In genomic region chr17:79831367-79832210, GRCh38 we compare ENCODE assay signal across 9 cellular contexts. TPM values are rescaled to one million over a fixed set of nuclear protein-coding genes. Genes with fewer than 3 reads are reported as not detected.
A peak's percentile ranks its signal among the peaks of the same experiment; 100 is the strongest.
DNase-seq lines count a peak whose midpoint lies in the region; ATAC-seq and TF ChIP-seq lines count a peak whose summit lies in the region.
"Had no signal": no experiment of that assay in that cellular context is flagged by ENCODE, and none has a peak within 500 bp of the region (broad histone marks: within the 10 kb centered on the region; RNA-seq: fewer than 3 reads in every experiment).

No MANE protein-coding gene starts in this region.

- H3K27ac ChIP-seq in BLaER1: peak overlapping the region; percentile 80
- H3K27ac ChIP-seq in neural progenitor cell: no peak overlapping the region

- H3K4me1 Mint-ChIP-seq in neural progenitor cell: peaks cover 55% of the 10 kb centered on the region

- peaks cover 7% of the 10 kb centered on the region for H3K36me3 Mint-ChIP-seq in neural progenitor cell

- no peak overlapping the region for H3K27ac Mint-ChIP-seq in neural progenitor cell

- H3K27me3 ChIP-seq in BLaER1: no peaks in the 10 kb centered on the region
- peaks cover 100% of the 10 kb centered on the region for H3K27me3 ChIP-seq in neural progenitor cell

- H3K4me3 Mint-ChIP-seq in neural progenitor cell: peak overlapping the region; percentile 78

- DNase-seq in SW480 (ENCODE audit: low spot score): peak; percentile 51
- DNase-seq in Right ventricle myocardium superior: peak; percentile 85
- DNase-seq in neural progenitor cell (ENCODE audit: low spot score): peak; percentile 69
- no peak for DNase-seq in amniotic stem cell (lab: John Stamatoyannopoulos, UW)
- no peak for DNase-seq in NCI-H524 treated with DMSO at 0.1 percent for 48 hours (lab: John Stamatoyannopoulos, UW)
- no peak for DNase-seq in T-helper 1 cell
- DNase-seq: activated gamma-delta T cell had no signal

- H3K9ac ChIP-seq in BLaER1 (peak overlapping the region; percentile 73), neural progenitor cell (no peak overlapping the region)

- H3K4me1 ChIP-seq in BLaER1 (peaks cover 93% of the 10 kb centered on the region), neural progenitor cell (peaks cover 36% of the 10 kb centered on the region)

- H4K20me1 ChIP-seq in BLaER1 (peaks cover 78% of the 10 kb centered on the region), neural progenitor cell (ENCODE audit: low read depth) (peaks cover 48% of the 10 kb centered on the region)

- TF ChIP-seq CTCF in neural progenitor cell (IDR thresholded peaks at IDR 0.05): no peak

- H3K4me2 ChIP-seq in BLaER1 (peak overlapping the region; percentile 94), neural progenitor cell (peak overlapping the region; percentile 75)

- H3K9me3 ChIP-seq in BLaER1: no peaks in the 10 kb centered on the region
- no peaks in the 10 kb centered on the region for H3K9me3 ChIP-seq in neural progenitor cell (ENCODE audit: low read depth)

- H3K27me3 Mint-ChIP-seq in neural progenitor cell (ENCODE audit: insufficient read depth, low read depth): peaks cover 35% of the 10 kb centered on the region

- H3F3A ChIP-seq in neural progenitor cell (ENCODE audit: low read depth): peaks cover 26% of the 10 kb centered on the region

- H3K79me2 ChIP-seq in neural progenitor cell (ENCODE audit: low read depth): no peaks in the 10 kb centered on the region

- no peaks in the 10 kb centered on the region for H3K9me3 Mint-ChIP-seq in neural progenitor cell

- intact Hi-C loops in Right ventricle myocardium superior (cut with DNase I): no loop called here

- ATAC-seq in Right ventricle myocardium superior (ENCODE audit: poor library complexity) (peak; percentile 74), GM21723 (IDR thresholded peaks at IDR 0.05; ENCODE audit: unreplicated experiment) (no peak)

- no peak overlapping the region for H2AFZ ChIP-seq in neural progenitor cell (replicated peaks)

- H3K36me3 ChIP-seq in BLaER1 (peaks cover 27% of the 10 kb centered on the region), neural progenitor cell (no peaks in the 10 kb centered on the region)

- H3K4me3 ChIP-seq in BLaER1: peak overlapping the region; percentile 54
- peak overlapping the region; percentile 42 for H3K4me3 ChIP-seq in neural progenitor cell

RNA-seq across cellular contexts. Expression of gene CBX4, which starts 7.7 kb away (rescaled TPM):
- 25.6 TPM for total RNA-seq in Right ventricle myocardium superior
- total RNA-seq in neural progenitor cell (ENCODE audit: low replicate concordance): 2.7 and 5.6 TPM in 2 replicates

RNA-seq across cellular contexts. Expression of gene CBX8, which starts 34.7 kb away (rescaled TPM):
- 6.2 TPM for total RNA-seq in Right ventricle myocardium superior
- 2.8 and 15.2 TPM in 2 replicates for total RNA-seq in neural progenitor cell (ENCODE audit: low replicate concordance)

RNA-seq across cellular contexts. Expression of gene CBX2, which starts 53.6 kb away (rescaled TPM):
- total RNA-seq in Right ventricle myocardium superior (4.2 TPM), neural progenitor cell (ENCODE audit: low replicate concordance) (53.5 and 155 TPM in 2 replicates)

Comparison
In these comparisons a context has a peak if more than half of its experiments do, and no peak if none do; other contexts are left out.
1. DNase-seq: peak in SW480 (single experiment), Right ventricle myocardium superior (single experiment) and neural progenitor cell (single experiment); none in amniotic stem cell (single experiment), NCI-H524 treated with DMSO at 0.1 percent for 48 hours (single experiment) and T-helper 1 cell (0 of 5).
2. RNA of gene CBX2, which starts 53.6 kb away (total RNA-seq): 53.5 to 155 TPM in neural progenitor cell; 4.2 TPM in Right ventricle myocardium superior (single experiment); every median in the first group is over 10 times any median in the second.